25 cellular contexts compared by ENCODE assay signal in genomic region chr2:10504370-10504993, GRCh38. TPM values are rescaled to one million over a fixed set of nuclear protein-coding genes. Genes with fewer than 3 reads are reported as not detected.
A peak's percentile ranks its signal among the peaks of the same experiment; 100 is the strongest.
DNase-seq lines count a peak whose midpoint lies in the region; ATAC-seq, FAIRE-seq and TF ChIP-seq lines count a peak whose summit lies in the region.
"Had no signal": no experiment of that assay in that cellular context is flagged by ENCODE, and none has a peak within 500 bp of the region (broad histone marks: within the 10 kb centered on the region; RNA-seq: fewer than 3 reads in every experiment).

No MANE protein-coding gene starts in this region.

- H3K9me3 ChIP-seq in kidney (ENCODE audit: control insufficient read depth in 1 of 2, low read length in 2 of 2): no peaks in the 10 kb centered on the region
- H3K9me3 ChIP-seq in spleen: no peaks in the 10 kb centered on the region
- no peaks in the 10 kb centered on the region for H3K9me3 ChIP-seq in MG63
- H3K9me3 ChIP-seq: SJSA1 had no signal

- peak; percentile 33 for DNase-seq in activated CD8-positive, alpha-beta memory T cell treated with anti-CD3 and anti-CD28 coated beads for 24 hours
- no peak for DNase-seq in activated CD8-positive, alpha-beta memory T cell treated with anti-CD3 and anti-CD28 coated beads, Interleukin-2, amount 10 ng/mL, durations not matched to agents 7 days and 5 days
- DNase-seq in H7: peak; percentile 45
- peak; percentile 54 for DNase-seq in kidney
- DNase-seq in spleen: peak; percentile 64
- no peak for DNase-seq in MG63
- DNase-seq in NCI-H1092 (lab: John Stamatoyannopoulos, UW): no peak
- no peak for DNase-seq in A172 (ENCODE audit: low spot score)
- DNase-seq: 8988T; Calu3; CD8-positive, alpha-beta memory T cell; DMS153; GM23248; HCEC 1CT; KG1; NCI-H1105 treated with DMSO at 0.1 percent for 48 hours; NCI-H2081; NCI-H2171; NCI-H345; NCI-H524; NCI-H774 had no signal

- H3K27ac ChIP-seq in kidney (ENCODE audit: low read depth in 2 of 2, low read length in 2 of 2) (no peak overlapping the region), spleen (no peak overlapping the region)
- H3K27ac ChIP-seq: C4-2B, GM23248, SJSA1 had no signal

- no peak overlapping the region for H3K4me3 Mint-ChIP-seq in activated CD8-positive, alpha-beta memory T cell treated with anti-CD3 and anti-CD28 coated beads, Interleukin-2, amount 10 ng/mL, durations not matched to agents 7 days and 5 days
- H3K4me3 Mint-ChIP-seq: CD8-positive, alpha-beta memory T cell had no signal

- H3K4me1 Mint-ChIP-seq in activated CD8-positive, alpha-beta memory T cell treated with anti-CD3 and anti-CD28 coated beads, Interleukin-2, amount 10 ng/mL, durations not matched to agents 7 days and 5 days: no peaks in the 10 kb centered on the region
- H3K4me1 Mint-ChIP-seq: CD8-positive, alpha-beta memory T cell had no signal

- H3K27me3 Mint-ChIP-seq in activated CD8-positive, alpha-beta memory T cell treated with anti-CD3 and anti-CD28 coated beads, Interleukin-2, amount 10 ng/mL, durations not matched to agents 7 days and 5 days: peaks cover 3% of the 10 kb centered on the region

- peaks cover 0 to 5% of the 10 kb centered on the region in 2 donors for H3K4me1 ChIP-seq in kidney (ENCODE audit: control insufficient read depth in 1 of 2, insufficient read depth in 1 of 2, low read depth in 1 of 2, low read length in 2 of 2)
- H3K4me1 ChIP-seq in spleen: no peaks in the 10 kb centered on the region

- no peaks in the 10 kb centered on the region for H3K9me3 Mint-ChIP-seq in activated CD8-positive, alpha-beta memory T cell treated with anti-CD3 and anti-CD28 coated beads, Interleukin-2, amount 10 ng/mL, durations not matched to agents 7 days and 5 days (ENCODE audit: low read depth)

- H3K36me3 Mint-ChIP-seq in activated CD8-positive, alpha-beta memory T cell treated with anti-CD3 and anti-CD28 coated beads, Interleukin-2, amount 10 ng/mL, durations not matched to agents 7 days and 5 days: no peaks in the 10 kb centered on the region
- H3K36me3 Mint-ChIP-seq: CD8-positive, alpha-beta memory T cell had no signal

- no peak for ATAC-seq in activated CD8-positive, alpha-beta memory T cell treated with anti-CD3 and anti-CD28 coated beads, Interleukin-2, amount 10 ng/mL, durations not matched to agents 7 days and 5 days

- H3K4me3 ChIP-seq in H7 (ENCODE audit: insufficient read depth, low read depth, low read length) (no peak overlapping the region), kidney (ENCODE audit: low read length in 2 of 2) (no peak overlapping the region), spleen (no peak overlapping the region), MG63 (no peak overlapping the region)
- H3K4me3 ChIP-seq: GM23248, SJSA1 had no signal

- no peak overlapping the region for H3K27ac Mint-ChIP-seq in activated CD8-positive, alpha-beta memory T cell treated with anti-CD3 and anti-CD28 coated beads, Interleukin-2, amount 10 ng/mL, durations not matched to agents 7 days and 5 days

- H3K36me3 ChIP-seq in H7 (replicated peaks; ENCODE audit: control insufficient read depth, insufficient read depth, low read length): no peaks in the 10 kb centered on the region
- H3K36me3 ChIP-seq in kidney (ENCODE audit: control insufficient read depth in 1 of 2, insufficient read depth in 2 of 2, low read length in 2 of 2): no peaks in the 10 kb centered on the region
- H3K36me3 ChIP-seq in spleen: no peaks in the 10 kb centered on the region
- H3K36me3 ChIP-seq in MG63: no peaks in the 10 kb centered on the region
- H3K36me3 ChIP-seq: SJSA1 had no signal

- no peak for TF ChIP-seq CTCF in kidney (IDR thresholded peaks at IDR 0.05; ENCODE audit: borderline replicate concordance, extremely low read depth, insufficient read depth)
- no peak for TF ChIP-seq CTCF in spleen (IDR thresholded peaks at IDR 0.05 in 8 of 11, conservative IDR thresholded peaks at IDR 0.05 in 3 of 11)

- H3K27me3 ChIP-seq in H7 (ENCODE audit: control insufficient read depth, insufficient read depth, low read length): no peaks in the 10 kb centered on the region
- H3K27me3 ChIP-seq in spleen (replicated peaks in 1 of 7): peaks cover 0 to 37% (median 3%) of the 10 kb centered on the region in 7 donors
- no peaks in the 10 kb centered on the region for H3K27me3 ChIP-seq in MG63
- H3K27me3 ChIP-seq: SJSA1 had no signal

- intact Hi-C loops in kidney (cut with DNase I) (no loop called here), spleen (cut with DNase I; ENCODE audit: low total_unique reads) (no loop called here)

- no peak for FAIRE-seq in kidney (lab: Jason Lieb, UNC)
- FAIRE-seq: GM12891, RCC 7860 had no signal

- CTCF ChIA-PET in activated CD8-positive, alpha-beta memory T cell treated with anti-CD3 and anti-CD28 coated beads, Interleukin-2, amount 10 ng/mL, durations not matched to agents 7 days and 5 days (lab: Charles Lee): interaction anchor here (1.0 to 1.2 kb wide), 3 partner anchors 10 to 433 kb away, joined by 3 to 4 read pairs (median 3); no protein-coding TSS in a partner anchor

- TF ChIP-seq POLR2A in spleen (IDR thresholded peaks at IDR 0.05): no peak

- 81 to 92% (median 88%) methylated on average over 14 to 16 of the region's 16 CpGs for WGBS in spleen, 5 donors

- no peak overlapping the region for H3K9ac ChIP-seq in kidney (ENCODE audit: low read length in 2 of 2)
- H3K9ac ChIP-seq: GM23248 had no signal

RNA-seq across cellular contexts. Expression of gene ODC1, which starts 56.4 kb away (rescaled TPM):
- 10 to 100 TPM; 64.8 to 80.3 TPM for total RNA-seq in activated CD8-positive, alpha-beta memory T cell treated with anti-CD3 and anti-CD28 coated beads, Interleukin-2, amount 10 ng/mL, durations not matched to agents 7 days and 5 days
- total RNA-seq in H7 (2014; rRNA removed; shearing (Covaris generic)): 95.6 and 175 TPM in 2 replicates
- 97.5 TPM for total RNA-seq in kidney
- polyA plus RNA-seq in kidney (ENCODE audit: insufficient read depth, low read depth, low replicate concordance): 94.4 TPM
- 10 to 100 TPM; 28.9 to 84.3 (median 62.8) TPM for total RNA-seq in spleen
- 10 to 100 TPM; 38.0 to 78.1 (median 65.3) TPM for polyA plus RNA-seq in spleen
- 471 and 646 TPM in 2 replicates for total RNA-seq in MG63 (2014; rRNA removed; shearing (Covaris generic); ENCODE audit: low replicate concordance)
- 308 and 372 TPM in 2 replicates for total RNA-seq in A172 (2014; rRNA removed; shearing (Covaris generic))

Comparison
In these comparisons a context has a peak if more than half of its experiments do, and no peak if none do; other contexts are left out.
1. DNase-seq: peak in activated CD8-positive, alpha-beta memory T cell treated with anti-CD3 and anti-CD28 coated beads for 24 hours (single experiment), H7 (single experiment), kidney (single experiment) and spleen (single experiment); none in activated CD8-positive, alpha-beta memory T cell treated with anti-CD3 and anti-CD28 coated beads, Interleukin-2, amount 10 ng/mL, durations not matched to agents 7 days and 5 days (single experiment), MG63 (single experiment), NCI-H1092 (single experiment) and A172 (single experiment).